In genomic region chr18:76619342-76620315, GRCh38 we compare ENCODE assay signal across 8 cellular contexts.
DNase-seq lines count a peak whose midpoint lies in the region; ATAC-seq and TF ChIP-seq lines count a peak whose summit lies in the region.

No MANE protein-coding gene starts in this region.

- ATAC-seq in HG03066 (IDR thresholded peaks at IDR 0.05; ENCODE audit: low read depth, unreplicated experiment) = peak; percentile 21
- peak; percentile 81 for ATAC-seq in Right ventricle myocardium inferior
- no peak for ATAC-seq in GM21528 (IDR thresholded peaks at IDR 0.05; ENCODE audit: low FRiP score, unreplicated experiment)

- H3K36me3 ChIP-seq in osteoblast (ENCODE audit: insufficient read depth, low read length) = no peaks in the 10 kb centered on the region

- H3K4me2 ChIP-seq in osteoblast (ENCODE audit: insufficient read depth, low read length) = peak overlapping the region; percentile 93

- no peaks in the 10 kb centered on the region for H3K9me3 ChIP-seq in osteoblast (ENCODE audit: low read depth, low read length)

- no peak for TF ChIP-seq CTCF in osteoblast (IDR thresholded peaks at IDR 0.05; ENCODE audit: extremely low read depth, low read depth, low read length)

- H3K4me1 ChIP-seq in osteoblast (ENCODE audit: insufficient read depth, low read length) = peaks cover 14% of the 10 kb centered on the region

- H3K27ac ChIP-seq in osteoblast (ENCODE audit: low read depth, low read length) = no peak overlapping the region

- H2AFZ ChIP-seq in osteoblast (ENCODE audit: low read length) = peak overlapping the region; percentile 77

- no peaks in the 10 kb centered on the region for H3K79me2 ChIP-seq in osteoblast (ENCODE audit: insufficient read depth, low read length)

- peak overlapping the region; percentile 76 for H3K4me3 ChIP-seq in osteoblast (ENCODE audit: insufficient read depth, low read length)

- intact Hi-C loops in Right ventricle myocardium inferior (cut with DNase I) = loop anchor here (2.0 to 5.0 kb wide), 2 partner anchors 127 to 221 kb away; no protein-coding TSS in a partner anchor

- DNase-seq in DMS153 (lab: John Stamatoyannopoulos, UW) (peak; percentile 58), SKM-1 (lab: John Stamatoyannopoulos, UW; ENCODE audit: unreplicated experiment) (peak; percentile 53), Right ventricle myocardium inferior (ENCODE audit: missing footprints) (peak; percentile 79), osteoblast (ENCODE audit: insufficient read length, low spot score, missing footprints) (no peak), germinal center (ENCODE audit: low spot score) (no peak)
- no peak for DNase-seq in activated CD4-positive, alpha-beta T cell treated with anti-CD3 and anti-CD28 coated beads, Interleukin-2, amount 50 U/mL, for 4 hours

- H3K27me3 ChIP-seq in osteoblast (ENCODE audit: insufficient read depth, low read length) = no peaks in the 10 kb centered on the region

- H4K20me1 ChIP-seq in osteoblast (ENCODE audit: insufficient read depth, low read length) = no peaks in the 10 kb centered on the region

Comparison
In these comparisons a context has a peak if more than half of its experiments do, and no peak if none do; other contexts are left out.
1. DNase-seq: peak in DMS153 (single experiment), SKM-1 (single experiment) and Right ventricle myocardium inferior (single experiment); none in osteoblast (single experiment), germinal center (single experiment) and activated CD4-positive, alpha-beta T cell treated with anti-CD3 and anti-CD28 coated beads, Interleukin-2, amount 50 U/mL, for 4 hours (0 of 2).